ENCODE assay signal across 28 cellular contexts in the genomic region with DNA sequence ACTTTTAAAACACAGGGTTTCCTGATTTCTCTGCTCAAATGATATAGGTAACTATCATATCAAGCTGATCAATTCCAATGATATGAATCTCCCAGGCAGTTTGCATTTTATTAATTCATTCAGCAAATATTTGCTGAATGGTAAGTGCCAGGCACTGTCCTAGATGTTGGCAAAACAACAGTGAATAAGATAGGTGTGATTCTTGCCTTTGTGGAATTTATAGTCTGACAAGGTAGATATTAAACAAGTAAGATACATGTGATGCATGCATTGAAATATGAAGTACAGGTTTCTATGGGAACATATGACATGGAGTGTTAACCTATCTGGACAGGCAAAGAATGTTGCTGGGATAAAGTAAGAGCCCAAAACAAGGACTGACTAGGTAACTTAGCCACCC.
"Had no signal": no experiment of that assay in that cellular context is flagged by ENCODE, and none has a peak within 500 bp of the region (broad histone marks: within the 10 kb centered on the region; RNA-seq: fewer than 3 reads in every experiment).

No MANE protein-coding gene starts in this region.

- H3K27me3 Mint-ChIP-seq: dendritic cell treated with granulocyte-macrophage colony-stimulating factor and Interleukin-4, amounts not matched to agents 40 ng/mL and 50 ng/mL, for 4 days had no signal

- DNase-seq: activated CD4-positive, alpha-beta memory T cell treated with anti-CD3 and anti-CD28 coated beads, Interleukin-2, amount 10 ng/mL, durations not matched to agents 7 days and 5 days; activated CD4-positive, alpha-beta T cell treated with anti-CD3 and anti-CD28 coated beads for 1 hour; activated CD4-positive, alpha-beta T cell treated with anti-CD3 and anti-CD28 coated beads for 4 hours; activated CD4-positive, alpha-beta T cell treated with anti-CD3 and anti-CD28 coated beads, Interleukin-2, amount 10 ng/mL, durations not matched to agents 7 days and 5 days; activated CD4-positive, alpha-beta T cell treated with anti-CD3 and anti-CD28 coated beads, Interleukin-2, amount 50 U/mL, for 4 hours; activated CD8-positive, alpha-beta memory T cell treated with anti-CD3 and anti-CD28 coated beads, Interleukin-2, amount 50 U/mL, for 48 hours; activated gamma-delta T cell; activated naive CD4-positive, alpha-beta T cell; activated naive CD4-positive, alpha-beta T cell treated with anti-CD3 and anti-CD28 coated beads, Interleukin-2, amount 10 ng/mL, durations not matched to agents 7 days and 5 days; activated naive CD8-positive, alpha-beta T cell treated with anti-CD3 and anti-CD28 coated beads, Interleukin-2, amount 10 ng/mL, durations not matched to agents 7 days and 5 days; activated T-cell treated with anti-CD3 and anti-CD28 coated beads for 4 hours; activated T-cell treated with anti-CD3 and anti-CD28 coated beads, Interleukin-2, amount 50 U/mL, for 24 hours; activated T-cell treated with anti-CD3 and anti-CD28 coated beads, Interleukin-2, amount 50 U/mL, for 72 hours; brain microvascular endothelial cell; dorsolateral prefrontal cortex; effector memory CD4-positive, alpha-beta T cell; endodermal cell; foreskin fibroblast; T-helper 2 cell had no signal

- ATAC-seq: activated naive CD4-positive, alpha-beta T cell treated with anti-CD3 and anti-CD28 coated beads, Interleukin-2, amount 50 U/mL, for 72 hours; activated T-cell treated with anti-CD3 and anti-CD28 coated beads, Interleukin-2, amount 50 U/mL, for 72 hours; esophagus mucosa; WTC11 had no signal

- H3K4me3 Mint-ChIP-seq: activated CD4-positive, alpha-beta memory T cell treated with anti-CD3 and anti-CD28 coated beads, Interleukin-2, amount 10 ng/mL, durations not matched to agents 7 days and 5 days; activated CD4-positive, alpha-beta T cell treated with anti-CD3 and anti-CD28 coated beads, Interleukin-2, amount 10 ng/mL, durations not matched to agents 7 days and 5 days; activated naive CD4-positive, alpha-beta T cell treated with anti-CD3 and anti-CD28 coated beads, Interleukin-2, amount 10 ng/mL, durations not matched to agents 7 days and 5 days; activated naive CD8-positive, alpha-beta T cell treated with anti-CD3 and anti-CD28 coated beads, Interleukin-2, amount 10 ng/mL, durations not matched to agents 7 days and 5 days; activated T-cell treated with anti-CD3 and anti-CD28 coated beads, Interleukin-2, amount 50 U/mL, for 24 hours; activated T-cell treated with anti-CD3 and anti-CD28 coated beads, Interleukin-2, amount 50 U/mL, for 72 hours; central memory CD8-positive, alpha-beta T cell; dendritic cell treated with granulocyte-macrophage colony-stimulating factor and Interleukin-4, amounts not matched to agents 40 ng/mL and 50 ng/mL, for 4 days; endodermal cell; WTC11 had no signal

- H3K27me3 ChIP-seq: brain microvascular endothelial cell had no signal

- H3K4me3 ChIP-seq: coronary artery, dorsolateral prefrontal cortex had no signal

- H3K9me3 Mint-ChIP-seq: activated CD4-positive, alpha-beta memory T cell treated with anti-CD3 and anti-CD28 coated beads, Interleukin-2, amount 10 ng/mL, durations not matched to agents 7 days and 5 days; activated naive CD4-positive, alpha-beta T cell treated with anti-CD3 and anti-CD28 coated beads, Interleukin-2, amount 10 ng/mL, durations not matched to agents 7 days and 5 days; activated naive CD4-positive, alpha-beta T cell treated with anti-CD3 and anti-CD28 coated beads, Interleukin-2, amount 50 U/mL, for 72 hours; activated naive CD8-positive, alpha-beta T cell treated with anti-CD3 and anti-CD28 coated beads, Interleukin-2, amount 10 ng/mL, durations not matched to agents 7 days and 5 days; activated T-cell treated with anti-CD3 and anti-CD28 coated beads, Interleukin-2, amount 50 U/mL, for 72 hours; central memory CD8-positive, alpha-beta T cell; dendritic cell treated with granulocyte-macrophage colony-stimulating factor and Interleukin-4, amounts not matched to agents 40 ng/mL and 50 ng/mL, for 4 days had no signal

- FAIRE-seq: astrocyte, bronchial epithelial cell, frontal cortex had no signal

- H3K36me3 ChIP-seq: brain microvascular endothelial cell had no signal

- H3K36me3 Mint-ChIP-seq: activated naive CD4-positive, alpha-beta T cell treated with anti-CD3 and anti-CD28 coated beads, Interleukin-2, amount 10 ng/mL, durations not matched to agents 7 days and 5 days; activated naive CD4-positive, alpha-beta T cell treated with anti-CD3 and anti-CD28 coated beads, Interleukin-2, amount 50 U/mL, for 72 hours; activated naive CD8-positive, alpha-beta T cell treated with anti-CD3 and anti-CD28 coated beads, Interleukin-2, amount 10 ng/mL, durations not matched to agents 7 days and 5 days; WTC11 had no signal

- H3K27ac Mint-ChIP-seq: activated CD4-positive, alpha-beta memory T cell treated with anti-CD3 and anti-CD28 coated beads, Interleukin-2, amount 10 ng/mL, durations not matched to agents 7 days and 5 days; activated CD4-positive, alpha-beta T cell treated with anti-CD3 and anti-CD28 coated beads, Interleukin-2, amount 10 ng/mL, durations not matched to agents 7 days and 5 days; activated naive CD4-positive, alpha-beta T cell treated with anti-CD3 and anti-CD28 coated beads, Interleukin-2, amount 10 ng/mL, durations not matched to agents 7 days and 5 days; activated naive CD4-positive, alpha-beta T cell treated with anti-CD3 and anti-CD28 coated beads, Interleukin-2, amount 50 U/mL, for 72 hours; activated naive CD8-positive, alpha-beta T cell treated with anti-CD3 and anti-CD28 coated beads, Interleukin-2, amount 10 ng/mL, durations not matched to agents 7 days and 5 days; activated T-cell treated with anti-CD3 and anti-CD28 coated beads, Interleukin-2, amount 50 U/mL, for 24 hours; activated T-cell treated with anti-CD3 and anti-CD28 coated beads, Interleukin-2, amount 50 U/mL, for 72 hours; dendritic cell treated with granulocyte-macrophage colony-stimulating factor and Interleukin-4, amounts not matched to agents 40 ng/mL and 50 ng/mL, for 4 days; endodermal cell; WTC11 had no signal

- H3K27ac ChIP-seq: brain microvascular endothelial cell, coronary artery, dorsolateral prefrontal cortex had no signal
